Comparison of ENCODE assay signal across 8 cellular contexts in the genomic region with DNA sequence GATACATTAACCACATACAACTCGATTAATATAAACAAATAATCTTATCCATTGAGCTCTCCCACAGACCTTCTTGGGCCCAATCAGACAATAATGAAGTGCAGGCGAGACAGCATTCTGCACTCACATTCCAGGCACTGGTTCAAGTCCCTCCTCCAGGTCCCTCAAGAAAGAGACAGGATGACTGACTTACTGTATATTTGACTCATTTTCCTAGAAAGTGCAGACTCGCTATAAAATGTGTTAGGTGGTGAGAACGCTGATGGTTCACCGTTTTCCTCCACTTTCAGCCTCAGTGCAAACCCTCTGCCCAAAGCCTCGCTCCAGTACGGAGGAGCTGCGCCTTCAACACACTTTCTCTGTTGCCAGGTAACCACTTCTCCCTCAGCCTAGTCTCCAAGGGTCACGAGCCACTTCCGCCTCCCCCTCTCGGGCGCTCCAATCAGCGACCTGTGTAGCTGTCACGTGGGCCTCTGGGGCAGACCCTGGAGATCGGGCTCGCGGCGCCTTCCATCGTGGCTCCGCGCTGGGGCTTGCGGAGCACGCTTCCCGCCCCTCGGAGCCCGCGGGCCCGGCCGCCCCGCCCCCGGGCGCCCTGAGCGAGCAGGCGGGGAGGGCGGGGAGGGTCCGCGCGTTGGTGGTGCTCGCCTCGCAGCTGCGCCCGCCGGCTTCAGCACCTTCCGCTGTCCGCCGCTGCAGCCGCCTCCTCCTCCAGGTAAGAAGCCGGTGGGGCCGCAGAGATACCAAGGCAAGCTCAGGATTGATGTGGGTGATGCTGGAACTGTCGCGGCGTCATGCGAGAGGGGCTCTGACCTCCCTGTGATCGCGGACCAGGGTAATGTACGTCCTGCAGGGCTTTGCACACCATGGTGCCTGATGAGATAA. TPM values are rescaled to one million over a fixed set of nuclear protein-coding genes. Genes with fewer than 3 reads are reported as not detected.
DNase-seq lines count a peak whose midpoint lies in the region; ATAC-seq and TF ChIP-seq lines count a peak whose summit lies in the region.

Gene WDR17 (plus strand): TSS at position 477 of the 885 bp plus-strand sequence. CDS start 45,740 bp downstream, outside the sequence.

- intact Hi-C loops in left cardiac atrium (cut with DNase I) (no loop called here), posterior cingulate gyrus (cut with DNase I) (loop anchor here (10.0 kb wide), 1 partner anchor 279 kb away; no protein-coding TSS in a partner anchor), transverse colon (cut with DNase I; ENCODE audit: low total_unique reads) (no loop called here)

- peak within 1 kb of the TSS in 3 of 4 donors; percentile 13 to 42 (median 16) for H3K27ac ChIP-seq in transverse colon

- in situ Hi-C loops in transverse colon (cut with MboI; ENCODE audit: low pct_ligation_motif_present in 1 of 4, low pct_unique_long_range_greater_than_20kb in 1 of 4, low sequenced_read_pairs in 3 of 4), result loop anchor here in 1 of 4 donors (25.0 kb wide), 1 partner anchor 247 kb away; the partner anchor contains the start of gene SPCS3

- H3K36me3 ChIP-seq in adipocyte (ENCODE audit: control insufficient read depth, insufficient read depth, low read length, severe bottlenecking) (no peaks in the 10 kb centered on the region), transverse colon (no peaks in the 10 kb centered on the region)

- peak; percentile 100 for ATAC-seq in HG02678 (IDR thresholded peaks at IDR 0.05; ENCODE audit: unreplicated experiment)
- ATAC-seq in left cardiac atrium, result peak; percentile 99 to 100

- H3K4me3 ChIP-seq in GM12864 (ENCODE audit: low read depth, low read length) (peak within 1 kb of the TSS; percentile 55), adipocyte (ENCODE audit: low read length) (peak within 1 kb of the TSS; percentile 88), transverse colon (peak within 1 kb of the TSS; percentile 39 to 58 (median 48))

- no peaks in the 10 kb centered on the region for H3K4me1 ChIP-seq in adipocyte (ENCODE audit: control insufficient read depth, insufficient read depth, low read length)
- peaks cover 0 to 6% (median 0%) of the 10 kb centered on the region in 4 donors for H3K4me1 ChIP-seq in transverse colon

- peak within 1 kb of the TSS; percentile 45 for H3K9ac ChIP-seq in adipocyte (ENCODE audit: low read length)

- DNase-seq in GM12864 (ENCODE audit: low read depth) (peak; percentile 68), NCI-H1436 treated with DMSO at 0.1 percent for 48 hours (lab: John Stamatoyannopoulos, UW) (peak; percentile 85), T follicular helper cell (ENCODE audit: low read depth) (peak; percentile 60), adipocyte (ENCODE audit: low read depth) (peak; percentile 85), left cardiac atrium (peak; percentile 91), posterior cingulate gyrus (peak; percentile 91 to 99 (median 96)), transverse colon (peak; percentile 86)

- WGBS in transverse colon (ENCODE audit: low coverage in 1 of 2), 2 donors, result 0 to 6% methylated on average over 2 to 33 of the region's 56 CpGs

- H3K27me3 ChIP-seq in adipocyte (replicated peaks; ENCODE audit: control insufficient read depth, insufficient read depth, low read length) (no peaks in the 10 kb centered on the region), transverse colon (no peaks in the 10 kb centered on the region)

- no peak for TF ChIP-seq EP300 in transverse colon (IDR thresholded peaks at IDR 0.05; ENCODE audit: low read depth)

- TF ChIP-seq POLR2A in transverse colon (IDR thresholded peaks at IDR 0.05), result no peak

- H3K9me3 ChIP-seq in adipocyte (ENCODE audit: control insufficient read depth, low read length) (no peaks in the 10 kb centered on the region), transverse colon (no peaks in the 10 kb centered on the region)

- no peak for TF ChIP-seq CTCF in GM12864 (IDR thresholded peaks at IDR 0.05; ENCODE audit: low read depth, low read length, missing control alignments)
- TF ChIP-seq CTCF in transverse colon (IDR thresholded peaks at IDR 0.05), result no peak

RNA-seq across cellular contexts. Expression of gene WDR17, which starts in this region (rescaled TPM):
- total RNA-seq in left cardiac atrium (1 to 10 TPM in 1 of 2 donors, under 1 TPM in 1; 0.60 to 1.4 TPM), transverse colon (1 to 10 TPM in 2 of 4 donors, under 1 TPM in 1, not detected in 1; 0.96 to 7.6 (median 1.4) TPM)

Comparison
In these comparisons a context has a peak if more than half of its experiments do, and no peak if none do; other contexts are left out.
1. Peak in every context shown above with its lines: DNase-seq, ATAC-seq, H3K4me3 ChIP-seq and H3K27ac ChIP-seq.